Comparison of ENCODE assay signal across 28 cellular contexts in genomic region chr1:176831150-176831549, GRCh38.
"Had no signal": no experiment of that assay in that cellular context is flagged by ENCODE, and none has a peak within 500 bp of the region (broad histone marks: within the 10 kb centered on the region; RNA-seq: fewer than 3 reads in every experiment).

No MANE protein-coding gene starts in this region.

- H3K4me1 ChIP-seq: adrenal gland, body of pancreas, colonic mucosa had no signal

- H3K4me3 ChIP-seq: adrenal gland, body of pancreas, cardiac muscle cell, colonic mucosa had no signal

- H3K36me3 Mint-ChIP-seq: activated naive CD4-positive, alpha-beta T cell treated with anti-CD3 and anti-CD28 coated beads, Interleukin-2, amount 50 U/mL, for 24 hours; activated naive CD8-positive, alpha-beta T cell treated with anti-CD3 and anti-CD28 coated beads for 36 hours had no signal

- DNase-seq: activated B cell treated with CpG ODN at 0.5 μM for 24 hours; activated CD4-positive, alpha-beta T cell treated with anti-CD3 and anti-CD28 coated beads for 48 hours; activated CD4-positive, alpha-beta T cell treated with anti-CD3 and anti-CD28 coated beads, Interleukin-2, amount 50 U/mL, for 1 hour; activated CD4-positive, alpha-beta T cell treated with anti-CD3 and anti-CD28 coated beads, Interleukin-2, amount 50 U/mL, for 48 hours; activated CD8-positive, alpha-beta memory T cell treated with anti-CD3 and anti-CD28 coated beads for 24 hours; activated CD8-positive, alpha-beta T cell treated with anti-CD3 and anti-CD28 coated beads for 36 hours; activated effector memory CD4-positive, alpha-beta T cell treated with Interleukin-2 at 50 U/mL for 16 hours; activated gamma-delta T cell treated with Interleukin-2 at 50 U/mL for 16 hours; activated naive CD4-positive, alpha-beta T cell treated with Interleukin-2 at 50 U/mL for 16 hours; activated naive CD8-positive, alpha-beta T cell treated with anti-CD3 and anti-CD28 coated beads for 36 hours; activated naive CD8-positive, alpha-beta T cell treated with anti-CD3 and anti-CD28 coated beads, Interleukin-2, amount 50 U/mL, for 24 hours; activated T-cell treated with anti-CD3 and anti-CD28 coated beads, Interleukin-2, amount 50 U/mL, for 4 hours; adrenal gland; amygdala; aorta; body of pancreas; central memory CD4-positive, alpha-beta T cell; cerebellar nuclear complex; colonic mucosa; effector CD8-positive, alpha-beta T cell; foreskin fibroblast; head of caudate nucleus; T-helper 2 cell had no signal

- H3K4me1 Mint-ChIP-seq: activated B cell treated with CpG ODN at 0.5 μM for 24 hours; activated naive CD4-positive, alpha-beta T cell treated with anti-CD3 and anti-CD28 coated beads, Interleukin-2, amount 50 U/mL, for 24 hours; activated naive CD8-positive, alpha-beta T cell treated with anti-CD3 and anti-CD28 coated beads for 36 hours; activated naive CD8-positive, alpha-beta T cell treated with anti-CD3 and anti-CD28 coated beads, Interleukin-2, amount 50 U/mL, for 24 hours; activated T-helper 17 cell treated with anti-CD3 and anti-CD28 coated beads, Interleukin-2, amount 50 U/mL, for 72 hours had no signal

- H3K9me3 ChIP-seq: adrenal gland, body of pancreas, colonic mucosa had no signal

- H3K36me3 ChIP-seq: adrenal gland, cardiac muscle cell, colonic mucosa had no signal

- H3K27ac Mint-ChIP-seq: activated B cell treated with CpG ODN at 0.5 μM for 24 hours; activated CD8-positive, alpha-beta T cell treated with anti-CD3 and anti-CD28 coated beads for 36 hours; activated naive CD4-positive, alpha-beta T cell treated with anti-CD3 and anti-CD28 coated beads, Interleukin-2, amount 50 U/mL, for 24 hours; activated naive CD8-positive, alpha-beta T cell treated with anti-CD3 and anti-CD28 coated beads for 36 hours; activated naive CD8-positive, alpha-beta T cell treated with anti-CD3 and anti-CD28 coated beads, Interleukin-2, amount 50 U/mL, for 24 hours; activated T-helper 17 cell treated with anti-CD3 and anti-CD28 coated beads, Interleukin-2, amount 50 U/mL, for 72 hours had no signal

- H3K4me3 Mint-ChIP-seq: activated B cell treated with CpG ODN at 0.5 μM for 24 hours; activated CD8-positive, alpha-beta T cell treated with anti-CD3 and anti-CD28 coated beads for 36 hours; activated naive CD4-positive, alpha-beta T cell treated with anti-CD3 and anti-CD28 coated beads, Interleukin-2, amount 50 U/mL, for 24 hours; activated naive CD8-positive, alpha-beta T cell treated with anti-CD3 and anti-CD28 coated beads for 36 hours; activated naive CD8-positive, alpha-beta T cell treated with anti-CD3 and anti-CD28 coated beads, Interleukin-2, amount 50 U/mL, for 24 hours; activated T-cell treated with anti-CD3 and anti-CD28 coated beads, Interleukin-2, amount 50 U/mL, for 4 hours; activated T-helper 17 cell treated with anti-CD3 and anti-CD28 coated beads, Interleukin-2, amount 50 U/mL, for 72 hours had no signal

- H3K27ac ChIP-seq: adrenal gland, body of pancreas, cardiac muscle cell, colonic mucosa, VCaP had no signal

- H3K27me3 Mint-ChIP-seq: activated B cell treated with CpG ODN at 0.5 μM for 24 hours; activated CD8-positive, alpha-beta T cell treated with anti-CD3 and anti-CD28 coated beads for 36 hours; activated naive CD4-positive, alpha-beta T cell treated with anti-CD3 and anti-CD28 coated beads, Interleukin-2, amount 50 U/mL, for 24 hours; activated naive CD8-positive, alpha-beta T cell treated with anti-CD3 and anti-CD28 coated beads for 36 hours; activated naive CD8-positive, alpha-beta T cell treated with anti-CD3 and anti-CD28 coated beads, Interleukin-2, amount 50 U/mL, for 24 hours; activated T-helper 17 cell treated with anti-CD3 and anti-CD28 coated beads, Interleukin-2, amount 50 U/mL, for 72 hours had no signal

- H3K9me3 Mint-ChIP-seq: activated B cell treated with CpG ODN at 0.5 μM for 24 hours; activated CD8-positive, alpha-beta T cell treated with anti-CD3 and anti-CD28 coated beads for 36 hours; activated naive CD8-positive, alpha-beta T cell treated with anti-CD3 and anti-CD28 coated beads for 36 hours; activated naive CD8-positive, alpha-beta T cell treated with anti-CD3 and anti-CD28 coated beads, Interleukin-2, amount 50 U/mL, for 24 hours; activated T-cell treated with anti-CD3 and anti-CD28 coated beads, Interleukin-2, amount 50 U/mL, for 4 hours had no signal

- H3K27me3 ChIP-seq: adrenal gland, body of pancreas, cardiac muscle cell, colonic mucosa had no signal

- ATAC-seq: activated CD8-positive, alpha-beta T cell treated with anti-CD3 and anti-CD28 coated beads for 36 hours; activated naive CD8-positive, alpha-beta T cell treated with anti-CD3 and anti-CD28 coated beads, Interleukin-2, amount 50 U/mL, for 24 hours; activated T-cell treated with anti-CD3 and anti-CD28 coated beads, Interleukin-2, amount 50 U/mL, for 4 hours; activated T-helper 17 cell treated with anti-CD3 and anti-CD28 coated beads, Interleukin-2, amount 50 U/mL, for 72 hours; body of pancreas; esophagus mucosa had no signal
